In genomic region chr5:7392401-7393024, GRCh38 we compare ENCODE assay signal across 8 cellular contexts. TPM values are rescaled to one million over a fixed set of nuclear protein-coding genes. Genes with fewer than 3 reads are reported as not detected.
DNase-seq lines count a peak whose midpoint lies in the region; ATAC-seq and TF ChIP-seq lines count a peak whose summit lies in the region.

No MANE protein-coding gene starts in this region.

- H3K27ac ChIP-seq in MM.1S (ENCODE audit: low read length) (no peak overlapping the region), adrenal gland (no peak overlapping the region)
- H3K27ac ChIP-seq in naive thymus-derived CD4-positive, alpha-beta T cell (ENCODE audit: low read depth, low read length): no peak overlapping the region

- ATAC-seq in HG02678 (IDR thresholded peaks at IDR 0.05; ENCODE audit: unreplicated experiment) (no peak), HG03521 (IDR thresholded peaks at IDR 0.05; ENCODE audit: unreplicated experiment) (no peak), HG03097 (IDR thresholded peaks at IDR 0.05; ENCODE audit: low FRiP score, unreplicated experiment) (no peak)
- no peak for ATAC-seq in naive thymus-derived CD4-positive, alpha-beta T cell

- H3K27me3 Mint-ChIP-seq in naive thymus-derived CD4-positive, alpha-beta T cell: peaks cover 27 to 35% (median 30%) of the 10 kb centered on the region in 5 donors

- POLR2A ChIA-PET in naive thymus-derived CD4-positive, alpha-beta T cell (lab: Charles Lee): no interaction called here

- WGBS in adrenal gland, 4 donors: 40 to 55% (median 45%) methylated on average over 5 to 7 of the region's 7 CpGs

- H3K27ac Mint-ChIP-seq in naive thymus-derived CD4-positive, alpha-beta T cell: no peak overlapping the region

- H3K36me3 ChIP-seq in MM.1S (replicated peaks; ENCODE audit: insufficient read depth, low read length) (no peaks in the 10 kb centered on the region), adrenal gland (replicated peaks in 1 of 2) (no peaks in the 10 kb centered on the region)
- no peaks in the 10 kb centered on the region for H3K36me3 ChIP-seq in naive thymus-derived CD4-positive, alpha-beta T cell (ENCODE audit: control insufficient read depth in 2 of 3, insufficient read depth in 3 of 3, low read length in 3 of 3)

- no peaks in the 10 kb centered on the region for H3K79me2 ChIP-seq in MM.1S (ENCODE audit: low read length)

- DNase-seq in DMS 273 treated with DMSO at 0.1 percent for 48 hours (lab: John Stamatoyannopoulos, UW) (peak; percentile 10), MM.1S (peak; percentile 25), adrenal gland (peak in 4 of 7 donors; percentile 26 to 76 (median 30)), left kidney (ENCODE audit: low read depth, low spot score) (peak; percentile 83)
- DNase-seq in naive thymus-derived CD4-positive, alpha-beta T cell: no peak

- H3K9me3 Mint-ChIP-seq in naive thymus-derived CD4-positive, alpha-beta T cell: peaks cover 0 to 5% (median 0%) of the 10 kb centered on the region in 11 donors

- no peaks in the 10 kb centered on the region for H3K27me3 ChIP-seq in MM.1S (replicated peaks; ENCODE audit: insufficient read depth, low read length)
- peaks cover 11% of the 10 kb centered on the region for H3K27me3 ChIP-seq in adrenal gland
- H3K27me3 ChIP-seq in naive thymus-derived CD4-positive, alpha-beta T cell (ENCODE audit: control insufficient read depth in 2 of 2, insufficient read depth in 2 of 2, low read length in 2 of 2): no peaks in the 10 kb centered on the region

- H3K4me3 ChIP-seq in MM.1S (ENCODE audit: low read length) (no peak overlapping the region), adrenal gland (no peak overlapping the region)
- H3K4me3 ChIP-seq in naive thymus-derived CD4-positive, alpha-beta T cell (ENCODE audit: low read length): no peak overlapping the region

- TF ChIP-seq CTCF in MM.1S (IDR thresholded peaks at IDR 0.05; ENCODE audit: low read length) (peak; percentile 45), adrenal gland (IDR thresholded peaks at IDR 0.05) (peak; percentile 26 to 59 (median 48))

- H3K4me3 Mint-ChIP-seq in naive thymus-derived CD4-positive, alpha-beta T cell: no peak overlapping the region

- peaks cover 6% of the 10 kb centered on the region for H3K4me1 ChIP-seq in MM.1S (ENCODE audit: low read length)
- peaks cover 3 to 5% of the 10 kb centered on the region in 2 donors for H3K4me1 ChIP-seq in adrenal gland (replicated peaks in 1 of 2)
- H3K4me1 ChIP-seq in naive thymus-derived CD4-positive, alpha-beta T cell (ENCODE audit: control insufficient read depth in 2 of 2, insufficient read depth in 2 of 2, low read length in 2 of 2): no peaks in the 10 kb centered on the region

- no peaks in the 10 kb centered on the region for H3F3A ChIP-seq in MM.1S (ENCODE audit: insufficient read depth, low read length)

- no peaks in the 10 kb centered on the region for H3K9me2 ChIP-seq in MM.1S (replicated peaks; ENCODE audit: insufficient read depth, low read length)

- H3K4me2 ChIP-seq in MM.1S (ENCODE audit: low read depth, low read length): no peak overlapping the region

- CTCF ChIA-PET in naive thymus-derived CD4-positive, alpha-beta T cell (lab: Charles Lee): no interaction called here

- H3K9ac ChIP-seq in MM.1S (ENCODE audit: low read length): no peak overlapping the region

- intact Hi-C loops in adrenal gland (cut with DNase I): loop anchor here in 1 of 2 donors (10.0 kb wide), 1 partner anchor 628 kb away; no protein-coding TSS in a partner anchor
- intact Hi-C loops in naive thymus-derived CD4-positive, alpha-beta T cell (cut with micrococcal nuclease): no loop called here

- H3K4me1 Mint-ChIP-seq in naive thymus-derived CD4-positive, alpha-beta T cell: peaks cover 0 to 10% (median 6%) of the 10 kb centered on the region in 7 donors

- TF ChIP-seq POLR2A in adrenal gland (IDR thresholded peaks at IDR 0.05): no peak

- no peak overlapping the region for H2AFZ ChIP-seq in MM.1S (ENCODE audit: low read length)

- no peaks in the 10 kb centered on the region for H4K20me1 ChIP-seq in MM.1S (ENCODE audit: insufficient read depth, low read length)

- H3K9me3 ChIP-seq in MM.1S (replicated peaks; ENCODE audit: insufficient read depth, low read length) (no peaks in the 10 kb centered on the region), adrenal gland (replicated peaks in 1 of 3) (no peaks in the 10 kb centered on the region)
- H3K9me3 ChIP-seq in naive thymus-derived CD4-positive, alpha-beta T cell (ENCODE audit: control insufficient read depth in 2 of 3, low read length in 3 of 3): no peaks in the 10 kb centered on the region

- H3K36me3 Mint-ChIP-seq in naive thymus-derived CD4-positive, alpha-beta T cell: peaks cover 0 to 6% (median 0%) of the 10 kb centered on the region in 5 donors

RNA-seq across cellular contexts. Expression of gene ADCY2, which starts 3.4 kb away (rescaled TPM):
- 1 to 10 TPM in 7 of 8 donors, under 1 TPM in 1; 0.85 to 6.6 (median 3.2) TPM for total RNA-seq in adrenal gland
- polyA plus RNA-seq in adrenal gland: 1 to 10 TPM; 1.3 to 4.0 (median 1.3) TPM
- total RNA-seq in naive thymus-derived CD4-positive, alpha-beta T cell: not detected
- not detected for polyA plus RNA-seq in naive thymus-derived CD4-positive, alpha-beta T cell

Comparison
In these comparisons a context has a peak if more than half of its experiments do, and no peak if none do; other contexts are left out.
1. DNase-seq: peak in DMS 273 treated with DMSO at 0.1 percent for 48 hours (single experiment), MM.1S (single experiment), adrenal gland (4 of 7) and left kidney (single experiment); none in naive thymus-derived CD4-positive, alpha-beta T cell (0 of 9).